9 cellular contexts compared by ENCODE assay signal in genomic region chr12:27627123-27627835, GRCh38.
DNase-seq lines count a peak whose midpoint lies in the region; ATAC-seq, FAIRE-seq and TF ChIP-seq lines count a peak whose summit lies in the region.
"Had no signal": no experiment of that assay in that cellular context is flagged by ENCODE, and none has a peak within 500 bp of the region (broad histone marks: within the 10 kb centered on the region; RNA-seq: fewer than 3 reads in every experiment).

No MANE protein-coding gene starts in this region.

- ATAC-seq in HG02938 (IDR thresholded peaks at IDR 0.05; ENCODE audit: unreplicated experiment), result peak; percentile 85
- peak; percentile 29 for ATAC-seq in left lung
- ATAC-seq in T-helper 17 cell, result no peak

- peak overlapping the region; percentile 37 to 80 (median 64) for H3K27ac ChIP-seq in adrenal gland
- peak overlapping the region; percentile 3 to 30 for H3K27ac ChIP-seq in left lung

- TF ChIP-seq POLR2A in adrenal gland (IDR thresholded peaks at IDR 0.05), result peak in 1 of 2 donors; percentile 23

- 40 to 52% (median 43%) methylated on average over 6 to 7 of the region's 7 CpGs for WGBS in adrenal gland, 4 donors

- H3K4me1 ChIP-seq in adrenal gland (replicated peaks in 1 of 2), result peaks cover 17 to 30% of the 10 kb centered on the region in 2 donors
- H3K4me1 ChIP-seq in left lung, result peaks cover 0 to 11% of the 10 kb centered on the region in 2 donors

- intact Hi-C loops in adrenal gland (cut with DNase I) (loop anchor here in 1 of 2 donors (10.0 kb wide), 1 partner anchor 72 kb away; no protein-coding TSS in a partner anchor), left lung (cut with DNase I) (no loop called here)

- no peaks in the 10 kb centered on the region for H3K27me3 ChIP-seq in adrenal gland
- H3K27me3 ChIP-seq in left lung, result no peaks in the 10 kb centered on the region

- H3K36me3 Mint-ChIP-seq in T-helper 17 cell (ENCODE audit: low read depth), result no peaks in the 10 kb centered on the region

- no peaks in the 10 kb centered on the region for H3K36me3 ChIP-seq in adrenal gland (replicated peaks in 1 of 2)
- no peaks in the 10 kb centered on the region for H3K36me3 ChIP-seq in left lung

- no peak overlapping the region for H3K4me3 Mint-ChIP-seq in T-helper 17 cell
- H3K4me3 Mint-ChIP-seq: activated T-cell treated with anti-CD3 and anti-CD28 coated beads, Interleukin-2, amount 50 U/mL, for 4 hours had no signal

- H3K9me3 ChIP-seq in adrenal gland (replicated peaks in 1 of 3) (no peaks in the 10 kb centered on the region), left lung (no peaks in the 10 kb centered on the region), T-helper 17 cell (ENCODE audit: control insufficient read depth, low read length, poor library complexity, severe bottlenecking) (no peaks in the 10 kb centered on the region)

- H3K4me1 Mint-ChIP-seq in T-helper 17 cell, result no peaks in the 10 kb centered on the region

- DNase-seq in ELR (ENCODE audit: low read depth) (peak; percentile 86), adrenal gland (peak in 5 of 7 donors; percentile 32 to 64 (median 47)), left lung (no peak), D721Med (ENCODE audit: insufficient read length, low spot score) (no peak), T-helper 17 cell (no peak), NCI-H510A treated with DMSO at 0.1 percent for 48 hours (lab: John Stamatoyannopoulos, UW) (no peak), ecto neural progenitor cell (ENCODE audit: low spot score) (no peak)
- DNase-seq: activated T-cell treated with anti-CD3 and anti-CD28 coated beads, Interleukin-2, amount 50 U/mL, for 4 hours had no signal

- FAIRE-seq in D721Med (lab: Jason Lieb, UNC), result no peak

- no peaks in the 10 kb centered on the region for H3K27me3 Mint-ChIP-seq in T-helper 17 cell

- no peak overlapping the region for H3K4me3 ChIP-seq in adrenal gland
- no peak overlapping the region for H3K4me3 ChIP-seq in left lung

- TF ChIP-seq CTCF in adrenal gland (IDR thresholded peaks at IDR 0.05) (peak in 2 of 6 experiments; percentile 16 to 26), left lung (IDR thresholded peaks at IDR 0.05) (no peak), D721Med (IDR thresholded peaks at IDR 0.05; ENCODE audit: insufficient read depth, missing control alignments) (no peak)

- H3K27ac Mint-ChIP-seq in T-helper 17 cell, result no peak overlapping the region

Comparison
In these comparisons a context has a peak if more than half of its experiments do, and no peak if none do; other contexts are left out.
1. DNase-seq: peak in ELR (single experiment) and adrenal gland (5 of 7); none in left lung (0 of 2), D721Med (single experiment), T-helper 17 cell (0 of 3), NCI-H510A treated with DMSO at 0.1 percent for 48 hours (single experiment) and ecto neural progenitor cell (single experiment).